ENCODE assay signal across 1 cellular context in genomic region chr14:103122578-103123127, GRCh38.
TF ChIP-seq lines count a peak whose summit lies in the region.

No MANE protein-coding gene starts in this region.

TF ChIP-seq in GM23338, 12 proteins besides CTCF, POLR2A, EP300 and RAD21 (continued from another document):
- TF ChIP-seq, protein P1, sequence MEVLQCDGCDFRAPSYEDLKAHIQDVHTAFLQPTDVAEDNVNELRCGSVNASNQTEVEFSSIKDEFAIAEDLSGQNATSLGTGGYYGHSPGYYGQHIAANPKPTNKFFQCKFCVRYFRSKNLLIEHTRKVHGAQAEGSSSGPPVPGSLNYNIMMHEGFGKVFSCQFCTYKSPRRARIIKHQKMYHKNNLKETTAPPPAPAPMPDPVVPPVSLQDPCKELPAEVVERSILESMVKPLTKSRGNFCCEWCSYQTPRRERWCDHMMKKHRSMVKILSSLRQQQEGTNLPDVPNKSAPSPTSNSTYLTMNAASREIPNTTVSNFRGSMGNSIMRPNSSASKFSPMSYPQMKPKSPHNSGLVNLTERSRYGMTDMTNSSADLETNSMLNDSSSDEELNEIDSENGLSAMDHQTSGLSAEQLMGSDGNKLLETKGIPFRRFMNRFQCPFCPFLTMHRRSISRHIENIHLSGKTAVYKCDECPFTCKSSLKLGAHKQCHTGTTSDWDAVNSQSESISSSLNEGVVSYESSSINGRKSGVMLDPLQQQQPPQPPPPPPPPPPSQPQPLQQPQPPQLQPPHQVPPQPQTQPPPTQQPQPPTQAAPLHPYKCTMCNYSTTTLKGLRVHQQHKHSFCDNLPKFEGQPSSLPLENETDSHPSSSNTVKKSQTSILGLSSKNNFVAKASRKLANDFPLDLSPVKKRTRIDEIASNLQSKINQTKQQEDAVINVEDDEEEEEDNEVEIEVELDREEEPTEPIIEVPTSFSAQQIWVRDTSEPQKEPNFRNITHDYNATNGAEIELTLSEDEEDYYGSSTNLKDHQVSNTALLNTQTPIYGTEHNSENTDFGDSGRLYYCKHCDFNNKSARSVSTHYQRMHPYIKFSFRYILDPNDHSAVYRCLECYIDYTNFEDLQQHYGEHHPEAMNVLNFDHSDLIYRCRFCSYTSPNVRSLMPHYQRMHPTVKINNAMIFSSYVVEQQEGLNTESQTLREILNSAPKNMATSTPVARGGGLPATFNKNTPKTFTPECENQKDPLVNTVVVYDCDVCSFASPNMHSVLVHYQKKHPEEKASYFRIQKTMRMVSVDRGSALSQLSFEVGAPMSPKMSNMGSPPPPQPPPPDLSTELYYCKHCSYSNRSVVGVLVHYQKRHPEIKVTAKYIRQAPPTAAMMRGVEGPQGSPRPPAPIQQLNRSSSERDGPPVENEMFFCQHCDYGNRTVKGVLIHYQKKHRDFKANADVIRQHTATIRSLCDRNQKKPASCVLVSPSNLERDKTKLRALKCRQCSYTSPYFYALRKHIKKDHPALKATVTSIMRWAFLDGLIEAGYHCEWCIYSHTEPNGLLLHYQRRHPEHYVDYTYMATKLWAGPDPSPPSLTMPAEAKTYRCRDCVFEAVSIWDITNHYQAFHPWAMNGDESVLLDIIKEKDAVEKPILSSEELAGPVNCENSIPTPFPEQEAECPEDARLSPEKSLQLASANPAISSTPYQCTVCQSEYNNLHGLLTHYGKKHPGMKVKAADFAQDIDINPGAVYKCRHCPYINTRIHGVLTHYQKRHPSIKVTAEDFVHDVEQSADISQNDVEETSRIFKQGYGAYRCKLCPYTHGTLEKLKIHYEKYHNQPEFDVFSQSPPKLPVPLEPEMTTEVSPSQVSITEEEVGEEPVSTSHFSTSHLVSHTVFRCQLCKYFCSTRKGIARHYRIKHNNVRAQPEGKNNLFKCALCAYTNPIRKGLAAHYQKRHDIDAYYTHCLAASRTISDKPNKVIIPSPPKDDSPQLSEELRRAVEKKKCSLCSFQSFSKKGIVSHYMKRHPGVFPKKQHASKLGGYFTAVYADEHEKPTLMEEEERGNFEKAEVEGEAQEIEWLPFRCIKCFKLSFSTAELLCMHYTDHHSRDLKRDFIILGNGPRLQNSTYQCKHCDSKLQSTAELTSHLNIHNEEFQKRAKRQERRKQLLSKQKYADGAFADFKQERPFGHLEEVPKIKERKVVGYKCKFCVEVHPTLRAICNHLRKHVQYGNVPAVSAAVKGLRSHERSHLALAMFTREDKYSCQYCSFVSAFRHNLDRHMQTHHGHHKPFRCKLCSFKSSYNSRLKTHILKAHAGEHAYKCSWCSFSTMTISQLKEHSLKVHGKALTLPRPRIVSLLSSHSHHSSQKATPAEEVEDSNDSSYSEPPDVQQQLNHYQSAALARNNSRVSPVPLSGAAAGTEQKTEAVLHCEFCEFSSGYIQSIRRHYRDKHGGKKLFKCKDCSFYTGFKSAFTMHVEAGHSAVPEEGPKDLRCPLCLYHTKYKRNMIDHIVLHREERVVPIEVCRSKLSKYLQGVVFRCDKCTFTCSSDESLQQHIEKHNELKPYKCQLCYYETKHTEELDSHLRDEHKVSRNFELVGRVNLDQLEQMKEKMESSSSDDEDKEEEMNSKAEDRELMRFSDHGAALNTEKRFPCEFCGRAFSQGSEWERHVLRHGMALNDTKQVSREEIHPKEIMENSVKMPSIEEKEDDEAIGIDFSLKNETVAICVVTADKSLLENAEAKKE (CRISPR knock-in tag; IDR thresholded peaks at IDR 0.05), result no peak
- TF ChIP-seq JUNB (IDR thresholded peaks at IDR 0.05; ENCODE audit: unreplicated experiment) (no peak), NANOG (IDR thresholded peaks at IDR 0.05; ENCODE audit: borderline replicate concordance) (no peak), ZNF331 (CRISPR knock-in tag; IDR thresholded peaks at IDR 0.05; ENCODE audit: low read depth) (no peak), CREB1 (CRISPR knock-in tag; IDR thresholded peaks at IDR 0.05; ENCODE audit: low read depth) (peak; percentile 57), EZH2 (IDR thresholded peaks at IDR 0.05; ENCODE audit: low read depth, unreplicated experiment) (peak; percentile 4), EZH2phosphoT487 (IDR thresholded peaks at IDR 0.05; ENCODE audit: unreplicated experiment) (no peak), STAT1 (IDR thresholded peaks at IDR 0.05; ENCODE audit: unreplicated experiment) (no peak), POLR2AphosphoS5 (IDR thresholded peaks at IDR 0.05; ENCODE audit: low read depth) (no peak)
- TF ChIP-seq, protein P2, sequence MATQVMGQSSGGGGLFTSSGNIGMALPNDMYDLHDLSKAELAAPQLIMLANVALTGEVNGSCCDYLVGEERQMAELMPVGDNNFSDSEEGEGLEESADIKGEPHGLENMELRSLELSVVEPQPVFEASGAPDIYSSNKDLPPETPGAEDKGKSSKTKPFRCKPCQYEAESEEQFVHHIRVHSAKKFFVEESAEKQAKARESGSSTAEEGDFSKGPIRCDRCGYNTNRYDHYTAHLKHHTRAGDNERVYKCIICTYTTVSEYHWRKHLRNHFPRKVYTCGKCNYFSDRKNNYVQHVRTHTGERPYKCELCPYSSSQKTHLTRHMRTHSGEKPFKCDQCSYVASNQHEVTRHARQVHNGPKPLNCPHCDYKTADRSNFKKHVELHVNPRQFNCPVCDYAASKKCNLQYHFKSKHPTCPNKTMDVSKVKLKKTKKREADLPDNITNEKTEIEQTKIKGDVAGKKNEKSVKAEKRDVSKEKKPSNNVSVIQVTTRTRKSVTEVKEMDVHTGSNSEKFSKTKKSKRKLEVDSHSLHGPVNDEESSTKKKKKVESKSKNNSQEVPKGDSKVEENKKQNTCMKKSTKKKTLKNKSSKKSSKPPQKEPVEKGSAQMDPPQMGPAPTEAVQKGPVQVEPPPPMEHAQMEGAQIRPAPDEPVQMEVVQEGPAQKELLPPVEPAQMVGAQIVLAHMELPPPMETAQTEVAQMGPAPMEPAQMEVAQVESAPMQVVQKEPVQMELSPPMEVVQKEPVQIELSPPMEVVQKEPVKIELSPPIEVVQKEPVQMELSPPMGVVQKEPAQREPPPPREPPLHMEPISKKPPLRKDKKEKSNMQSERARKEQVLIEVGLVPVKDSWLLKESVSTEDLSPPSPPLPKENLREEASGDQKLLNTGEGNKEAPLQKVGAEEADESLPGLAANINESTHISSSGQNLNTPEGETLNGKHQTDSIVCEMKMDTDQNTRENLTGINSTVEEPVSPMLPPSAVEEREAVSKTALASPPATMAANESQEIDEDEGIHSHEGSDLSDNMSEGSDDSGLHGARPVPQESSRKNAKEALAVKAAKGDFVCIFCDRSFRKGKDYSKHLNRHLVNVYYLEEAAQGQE (IDR thresholded peaks at IDR 0.05; ENCODE audit: unreplicated experiment), result no peak
